1 cellular context compared by ENCODE assay signal in the genomic region with DNA sequence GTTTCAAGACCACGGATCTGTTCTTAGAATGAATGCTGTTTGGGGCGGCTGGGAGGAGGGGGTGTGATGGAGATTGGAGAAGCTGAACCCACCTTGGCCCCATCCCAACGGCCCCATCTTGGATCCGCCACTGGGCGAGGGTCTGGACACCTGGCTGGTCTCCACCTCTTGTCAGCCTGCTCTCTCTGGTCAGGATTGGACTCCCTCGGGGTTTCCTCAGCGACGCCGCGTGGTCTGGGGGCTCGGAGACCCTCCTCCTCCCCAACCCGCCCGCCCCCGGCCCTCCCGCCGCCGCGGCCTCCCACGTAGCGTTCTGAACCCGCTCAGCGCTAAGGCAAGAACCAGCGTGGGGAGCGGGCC.
TF ChIP-seq lines count a peak whose summit lies in the region.

No MANE protein-coding gene starts in this region.

TF ChIP-seq in GM23338, 12 proteins besides CTCF, POLR2A, EP300 and RAD21 (continued from another document):
- TF ChIP-seq, protein P1, sequence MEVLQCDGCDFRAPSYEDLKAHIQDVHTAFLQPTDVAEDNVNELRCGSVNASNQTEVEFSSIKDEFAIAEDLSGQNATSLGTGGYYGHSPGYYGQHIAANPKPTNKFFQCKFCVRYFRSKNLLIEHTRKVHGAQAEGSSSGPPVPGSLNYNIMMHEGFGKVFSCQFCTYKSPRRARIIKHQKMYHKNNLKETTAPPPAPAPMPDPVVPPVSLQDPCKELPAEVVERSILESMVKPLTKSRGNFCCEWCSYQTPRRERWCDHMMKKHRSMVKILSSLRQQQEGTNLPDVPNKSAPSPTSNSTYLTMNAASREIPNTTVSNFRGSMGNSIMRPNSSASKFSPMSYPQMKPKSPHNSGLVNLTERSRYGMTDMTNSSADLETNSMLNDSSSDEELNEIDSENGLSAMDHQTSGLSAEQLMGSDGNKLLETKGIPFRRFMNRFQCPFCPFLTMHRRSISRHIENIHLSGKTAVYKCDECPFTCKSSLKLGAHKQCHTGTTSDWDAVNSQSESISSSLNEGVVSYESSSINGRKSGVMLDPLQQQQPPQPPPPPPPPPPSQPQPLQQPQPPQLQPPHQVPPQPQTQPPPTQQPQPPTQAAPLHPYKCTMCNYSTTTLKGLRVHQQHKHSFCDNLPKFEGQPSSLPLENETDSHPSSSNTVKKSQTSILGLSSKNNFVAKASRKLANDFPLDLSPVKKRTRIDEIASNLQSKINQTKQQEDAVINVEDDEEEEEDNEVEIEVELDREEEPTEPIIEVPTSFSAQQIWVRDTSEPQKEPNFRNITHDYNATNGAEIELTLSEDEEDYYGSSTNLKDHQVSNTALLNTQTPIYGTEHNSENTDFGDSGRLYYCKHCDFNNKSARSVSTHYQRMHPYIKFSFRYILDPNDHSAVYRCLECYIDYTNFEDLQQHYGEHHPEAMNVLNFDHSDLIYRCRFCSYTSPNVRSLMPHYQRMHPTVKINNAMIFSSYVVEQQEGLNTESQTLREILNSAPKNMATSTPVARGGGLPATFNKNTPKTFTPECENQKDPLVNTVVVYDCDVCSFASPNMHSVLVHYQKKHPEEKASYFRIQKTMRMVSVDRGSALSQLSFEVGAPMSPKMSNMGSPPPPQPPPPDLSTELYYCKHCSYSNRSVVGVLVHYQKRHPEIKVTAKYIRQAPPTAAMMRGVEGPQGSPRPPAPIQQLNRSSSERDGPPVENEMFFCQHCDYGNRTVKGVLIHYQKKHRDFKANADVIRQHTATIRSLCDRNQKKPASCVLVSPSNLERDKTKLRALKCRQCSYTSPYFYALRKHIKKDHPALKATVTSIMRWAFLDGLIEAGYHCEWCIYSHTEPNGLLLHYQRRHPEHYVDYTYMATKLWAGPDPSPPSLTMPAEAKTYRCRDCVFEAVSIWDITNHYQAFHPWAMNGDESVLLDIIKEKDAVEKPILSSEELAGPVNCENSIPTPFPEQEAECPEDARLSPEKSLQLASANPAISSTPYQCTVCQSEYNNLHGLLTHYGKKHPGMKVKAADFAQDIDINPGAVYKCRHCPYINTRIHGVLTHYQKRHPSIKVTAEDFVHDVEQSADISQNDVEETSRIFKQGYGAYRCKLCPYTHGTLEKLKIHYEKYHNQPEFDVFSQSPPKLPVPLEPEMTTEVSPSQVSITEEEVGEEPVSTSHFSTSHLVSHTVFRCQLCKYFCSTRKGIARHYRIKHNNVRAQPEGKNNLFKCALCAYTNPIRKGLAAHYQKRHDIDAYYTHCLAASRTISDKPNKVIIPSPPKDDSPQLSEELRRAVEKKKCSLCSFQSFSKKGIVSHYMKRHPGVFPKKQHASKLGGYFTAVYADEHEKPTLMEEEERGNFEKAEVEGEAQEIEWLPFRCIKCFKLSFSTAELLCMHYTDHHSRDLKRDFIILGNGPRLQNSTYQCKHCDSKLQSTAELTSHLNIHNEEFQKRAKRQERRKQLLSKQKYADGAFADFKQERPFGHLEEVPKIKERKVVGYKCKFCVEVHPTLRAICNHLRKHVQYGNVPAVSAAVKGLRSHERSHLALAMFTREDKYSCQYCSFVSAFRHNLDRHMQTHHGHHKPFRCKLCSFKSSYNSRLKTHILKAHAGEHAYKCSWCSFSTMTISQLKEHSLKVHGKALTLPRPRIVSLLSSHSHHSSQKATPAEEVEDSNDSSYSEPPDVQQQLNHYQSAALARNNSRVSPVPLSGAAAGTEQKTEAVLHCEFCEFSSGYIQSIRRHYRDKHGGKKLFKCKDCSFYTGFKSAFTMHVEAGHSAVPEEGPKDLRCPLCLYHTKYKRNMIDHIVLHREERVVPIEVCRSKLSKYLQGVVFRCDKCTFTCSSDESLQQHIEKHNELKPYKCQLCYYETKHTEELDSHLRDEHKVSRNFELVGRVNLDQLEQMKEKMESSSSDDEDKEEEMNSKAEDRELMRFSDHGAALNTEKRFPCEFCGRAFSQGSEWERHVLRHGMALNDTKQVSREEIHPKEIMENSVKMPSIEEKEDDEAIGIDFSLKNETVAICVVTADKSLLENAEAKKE (CRISPR knock-in tag; IDR thresholded peaks at IDR 0.05) = no peak
- TF ChIP-seq JUNB (IDR thresholded peaks at IDR 0.05; ENCODE audit: unreplicated experiment) (no peak), NANOG (IDR thresholded peaks at IDR 0.05; ENCODE audit: borderline replicate concordance) (no peak), ZNF114 (CRISPR knock-in tag; IDR thresholded peaks at IDR 0.05) (no peak), POLR2AphosphoS5 (IDR thresholded peaks at IDR 0.05; ENCODE audit: low read depth) (no peak)
